25 cellular contexts compared by ENCODE assay signal in genomic region chr12:65492997-65493892, GRCh38.
DNase-seq lines count a peak whose midpoint lies in the region; TF ChIP-seq lines count a peak whose summit lies in the region.
"Had no signal": no experiment of that assay in that cellular context is flagged by ENCODE, and none has a peak within 500 bp of the region (broad histone marks: within the 10 kb centered on the region; RNA-seq: fewer than 3 reads in every experiment).

No MANE protein-coding gene starts in this region.

- TF ChIP-seq CTCF in NB4 (IDR thresholded peaks at IDR 0.05; ENCODE audit: low read depth, low read length): no peak
- no peak for TF ChIP-seq CTCF in neutrophil (IDR thresholded peaks at IDR 0.05)
- no peak for TF ChIP-seq CTCF in adrenal gland (IDR thresholded peaks at IDR 0.05)

- no peaks in the 10 kb centered on the region for H3K36me3 ChIP-seq in neutrophil
- H3K36me3 ChIP-seq in adrenal gland (replicated peaks in 1 of 2): no peaks in the 10 kb centered on the region
- H3K36me3 ChIP-seq: heart right ventricle, tibial nerve had no signal

- peak overlapping the region; percentile 53 for H3K27ac ChIP-seq in neutrophil
- no peak overlapping the region for H3K27ac ChIP-seq in adrenal gland
- H3K27ac ChIP-seq: coronary artery, heart right ventricle, skin epidermis, tibial nerve had no signal

- H3K4me1 ChIP-seq in neutrophil (ENCODE audit: control insufficient read depth in 1 of 2, insufficient read depth in 1 of 2, low read depth in 1 of 2, low read length in 1 of 2) (peaks cover 49 to 64% of the 10 kb centered on the region in 2 experiments), adrenal gland (replicated peaks in 1 of 2) (no peaks in the 10 kb centered on the region)

- WGBS in adrenal gland, 4 donors: 52 to 74% (median 62%) methylated on average over 1 of the region's 1 CpG

- H3K9me3 ChIP-seq in neutrophil (no peaks in the 10 kb centered on the region), adrenal gland (replicated peaks in 1 of 3) (no peaks in the 10 kb centered on the region)
- H3K9me3 ChIP-seq: heart right ventricle, tibial nerve had no signal

- H3K27me3 ChIP-seq in neutrophil (no peaks in the 10 kb centered on the region), adrenal gland (no peaks in the 10 kb centered on the region)
- H3K27me3 ChIP-seq: heart right ventricle, tibial nerve had no signal

- TF ChIP-seq POLR2A in NB4 (IDR thresholded peaks at IDR 0.05; ENCODE audit: extremely low read depth, insufficient read length) (no peak), adrenal gland (IDR thresholded peaks at IDR 0.05) (no peak)

- intact Hi-C loops in adrenal gland (cut with DNase I): no loop called here

- DNase-seq in H4 (ENCODE audit: low spot score): peak; percentile 34
- DNase-seq in NB4 (ENCODE audit: low read depth): peak; percentile 28
- DNase-seq in fibroblast of gingiva (ENCODE audit: low read depth): peak; percentile 18
- no peak for DNase-seq in NCI-H146 (lab: John Stamatoyannopoulos, UW)
- DNase-seq in stimulated activated naive CD4-positive, alpha-beta T cell (lab: John Stamatoyannopoulos, UW): no peak
- no peak for DNase-seq in GM19238 (ENCODE audit: insufficient read length, low spot score)
- no peak for DNase-seq in adrenal gland
- DNase-seq: activated CD8-positive, alpha-beta memory T cell treated with anti-CD3 and anti-CD28 coated beads, Interleukin-2, amount 50 U/mL, for 48 hours; activated effector memory CD4-positive, alpha-beta T cell treated with Interleukin-2 at 50 U/mL for 16 hours; activated naive CD8-positive, alpha-beta T cell treated with anti-CD3 and anti-CD28 coated beads, Interleukin-2, amount 50 U/mL, for 24 hours; CD8-positive, alpha-beta memory T cell; DMS53; GOT3; heart right ventricle; NCI-H1436 treated with DMSO at 0.1 percent for 48 hours; NCI-H2171 treated with DMSO at 0.1 percent for 48 hours; NCI-H69; SHP77; stimulated activated CD4-positive, alpha-beta T cell treated with anti-CD3 and anti-CD28 coated beads, Interleukin-2, amount 100 ng/mL, for 48 hours; stimulated activated naive CD8-positive, alpha-beta T cell treated with anti-CD3 and anti-CD28 coated beads, Interleukin-15, Interleukin-2, amounts not matched to agents 100 U/mL and 50 U/mL, for 24 hours; T-helper 1 cell had no signal

- no peak overlapping the region for H3K4me3 ChIP-seq in NB4 (ENCODE audit: low read depth, low read length)
- no peak overlapping the region for H3K4me3 ChIP-seq in neutrophil (ENCODE audit: low read depth in 1 of 2, low read length in 1 of 2)
- no peak overlapping the region for H3K4me3 ChIP-seq in adrenal gland
- H3K4me3 ChIP-seq: coronary artery, heart right ventricle, skin epidermis, tibial nerve had no signal

Comparison
In these comparisons a context has a peak if more than half of its experiments do, and no peak if none do; other contexts are left out.
1. DNase-seq: peak in H4 (single experiment), NB4 (single experiment) and fibroblast of gingiva (single experiment); none in NCI-H146 (single experiment), stimulated activated naive CD4-positive, alpha-beta T cell (0 of 6), GM19238 (single experiment) and adrenal gland (0 of 7).